27 cellular contexts compared by ENCODE assay signal in the genomic region with DNA sequence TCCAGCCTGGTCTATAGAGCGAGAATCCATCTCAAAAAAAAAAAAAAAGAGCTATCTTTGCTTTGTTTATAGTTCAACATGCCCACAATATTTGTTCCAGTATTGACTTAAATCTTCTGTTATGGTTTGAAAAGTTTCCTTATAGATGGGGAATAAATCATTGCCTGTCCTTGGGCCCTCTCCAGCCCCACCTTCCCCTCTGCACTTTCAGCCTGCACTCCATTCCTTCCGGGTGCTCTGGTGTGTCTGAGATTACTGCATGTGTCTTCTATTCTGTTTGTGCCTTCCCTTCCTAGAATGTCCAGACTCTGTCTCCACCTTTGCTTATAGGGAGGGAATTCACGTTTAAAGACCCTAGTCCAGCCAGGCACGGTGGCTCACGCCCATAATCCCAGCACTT. TPM values are rescaled to one million over a fixed set of nuclear protein-coding genes. Genes with fewer than 3 reads are reported as not detected.
A peak's percentile ranks its signal among the peaks of the same experiment; 100 is the strongest.
DNase-seq lines count a peak whose midpoint lies in the region; ATAC-seq and TF ChIP-seq lines count a peak whose summit lies in the region.
"Had no signal": no experiment of that assay in that cellular context is flagged by ENCODE, and none has a peak within 500 bp of the region (broad histone marks: within the 10 kb centered on the region; RNA-seq: fewer than 3 reads in every experiment).

No MANE protein-coding gene starts in this region.

- peak overlapping the region; percentile 58 for H3K27ac Mint-ChIP-seq in activated CD4-positive, alpha-beta T cell treated with anti-CD3 and anti-CD28 coated beads for 36 hours
- peak overlapping the region in 6 of 7 donors; percentile 19 to 88 (median 52) for H3K27ac Mint-ChIP-seq in CD4-positive, alpha-beta memory T cell
- peak overlapping the region; percentile 49 for H3K27ac Mint-ChIP-seq in endothelial cell (ENCODE audit: unreplicated experiment)
- H3K27ac Mint-ChIP-seq in neural progenitor cell: peak overlapping the region; percentile 59

- peaks cover 7% of the 10 kb centered on the region for H3F3A ChIP-seq in neural progenitor cell (ENCODE audit: low read depth)

- H3K36me3 Mint-ChIP-seq in activated CD4-positive, alpha-beta T cell treated with anti-CD3 and anti-CD28 coated beads for 36 hours (ENCODE audit: low read depth): peaks cover 16% of the 10 kb centered on the region
- peaks cover 4 to 8% of the 10 kb centered on the region in 2 donors for H3K36me3 Mint-ChIP-seq in CD4-positive, alpha-beta memory T cell
- H3K36me3 Mint-ChIP-seq in endothelial cell (ENCODE audit: low read depth, unreplicated experiment) (peaks cover 5% of the 10 kb centered on the region), neural progenitor cell (peaks cover 23% of the 10 kb centered on the region)

- peaks cover 77% of the 10 kb centered on the region for H3K4me1 ChIP-seq in CD4-positive, alpha-beta memory T cell (ENCODE audit: insufficient read depth, low read length)
- no peaks in the 10 kb centered on the region for H3K4me1 ChIP-seq in neural progenitor cell
- peaks cover 0 to 98% (median 60%) of the 10 kb centered on the region in 4 donors for H3K4me1 ChIP-seq in stomach

- TF ChIP-seq CTCF in endothelial cell (IDR thresholded peaks at IDR 0.05; ENCODE audit: unreplicated experiment): no peak
- TF ChIP-seq CTCF in neural progenitor cell (IDR thresholded peaks at IDR 0.05): no peak
- TF ChIP-seq CTCF in stomach (IDR thresholded peaks at IDR 0.05): no peak

- WGBS in stomach, 5 donors: 55 to 66% (median 61%) methylated on average over 5 of the region's 5 CpGs

- intact Hi-C loops in activated CD4-positive, alpha-beta T cell treated with anti-CD3 and anti-CD28 coated beads for 36 hours (cut with DNase I, micrococcal nuclease): no loop called here
- intact Hi-C loops in CD4-positive, alpha-beta memory T cell (cut with micrococcal nuclease): no loop called here
- intact Hi-C loops in stomach (cut with DNase I; ENCODE audit: low total_unique reads): no loop called here

- H3K9me3 Mint-ChIP-seq in activated CD4-positive, alpha-beta T cell treated with anti-CD3 and anti-CD28 coated beads for 36 hours (ENCODE audit: low read depth): no peaks in the 10 kb centered on the region
- no peaks in the 10 kb centered on the region for H3K9me3 Mint-ChIP-seq in CD4-positive, alpha-beta memory T cell
- H3K9me3 Mint-ChIP-seq in endothelial cell (ENCODE audit: unreplicated experiment): no peaks in the 10 kb centered on the region
- peaks cover 8% of the 10 kb centered on the region for H3K9me3 Mint-ChIP-seq in neural progenitor cell
- H3K9me3 Mint-ChIP-seq: CD4-positive, CD25-positive, alpha-beta regulatory T cell; neural crest cell had no signal

- H3K27me3 Mint-ChIP-seq in activated CD4-positive, alpha-beta T cell treated with anti-CD3 and anti-CD28 coated beads for 36 hours: no peaks in the 10 kb centered on the region
- no peaks in the 10 kb centered on the region for H3K27me3 Mint-ChIP-seq in CD4-positive, alpha-beta memory T cell
- H3K27me3 Mint-ChIP-seq in endothelial cell (ENCODE audit: unreplicated experiment) (peaks cover 1% of the 10 kb centered on the region), neural progenitor cell (ENCODE audit: insufficient read depth, low read depth) (peaks cover 3% of the 10 kb centered on the region)
- H3K27me3 Mint-ChIP-seq: CD4-positive, CD25-positive, alpha-beta regulatory T cell had no signal

- H3K36me3 ChIP-seq in CD4-positive, alpha-beta memory T cell (ENCODE audit: insufficient read depth, low read length): no peaks in the 10 kb centered on the region
- no peaks in the 10 kb centered on the region for H3K36me3 ChIP-seq in neural progenitor cell
- peaks cover 0 to 6% (median 0%) of the 10 kb centered on the region in 4 donors for H3K36me3 ChIP-seq in stomach
- H3K36me3 ChIP-seq: cardiac muscle cell, sigmoid colon, thoracic aorta had no signal

- no peak for ATAC-seq in activated CD4-positive, alpha-beta T cell treated with anti-CD3 and anti-CD28 coated beads for 36 hours
- no peak for ATAC-seq in HG03432 (IDR thresholded peaks at IDR 0.05; ENCODE audit: unreplicated experiment)
- ATAC-seq: K562, psoas muscle had no signal

- H3K4me1 Mint-ChIP-seq in activated CD4-positive, alpha-beta T cell treated with anti-CD3 and anti-CD28 coated beads for 36 hours: peaks cover 65% of the 10 kb centered on the region
- H3K4me1 Mint-ChIP-seq in CD4-positive, alpha-beta memory T cell: peaks cover 40 to 79% (median 59%) of the 10 kb centered on the region in 4 donors
- peaks cover 20% of the 10 kb centered on the region for H3K4me1 Mint-ChIP-seq in endothelial cell (ENCODE audit: unreplicated experiment)
- peaks cover 5% of the 10 kb centered on the region for H3K4me1 Mint-ChIP-seq in neural progenitor cell

- peaks cover 82% of the 10 kb centered on the region for H4K20me1 ChIP-seq in neural progenitor cell (ENCODE audit: low read depth)

- no peak overlapping the region for H3K27ac ChIP-seq in CD4-positive, alpha-beta memory T cell (ENCODE audit: low read depth, low read length)
- no peak overlapping the region for H3K27ac ChIP-seq in neural progenitor cell
- no peak overlapping the region for H3K27ac ChIP-seq in stomach
- H3K27ac ChIP-seq: 22Rv1, cardiac muscle cell, psoas muscle, sigmoid colon, SJCRH30, thoracic aorta had no signal

- CTCF ChIA-PET in activated CD4-positive, alpha-beta T cell treated with anti-CD3 and anti-CD28 coated beads for 36 hours (lab: Charles Lee): no interaction called here
- CTCF ChIA-PET in CD4-positive, alpha-beta memory T cell (lab: Charles Lee; ENCODE audit: partially characterized antibody): no interaction called here

- POLR2A ChIA-PET in activated CD4-positive, alpha-beta T cell treated with anti-CD3 and anti-CD28 coated beads for 36 hours (lab: Charles Lee): interaction anchor here (0.5 kb wide), 1 partner anchor 643 kb away, joined by 5 read pairs; no protein-coding TSS in a partner anchor
- POLR2A ChIA-PET in CD4-positive, alpha-beta memory T cell (lab: Charles Lee; ENCODE audit: partially characterized antibody): no interaction called here

- no peak overlapping the region for H3K4me2 ChIP-seq in neural progenitor cell

- H3K4me3 ChIP-seq in CD4-positive, alpha-beta memory T cell (ENCODE audit: low read length in 2 of 2): no peak overlapping the region
- H3K4me3 ChIP-seq in neural progenitor cell: no peak overlapping the region
- H3K4me3 ChIP-seq in stomach: no peak overlapping the region
- H3K4me3 ChIP-seq: cardiac muscle cell, K562, psoas muscle, sigmoid colon, SJCRH30, thoracic aorta had no signal

- no peak for DNase-seq in activated CD4-positive, alpha-beta T cell treated with anti-CD3 and anti-CD28 coated beads for 36 hours
- DNase-seq in activated CD4-positive, alpha-beta T cell treated with anti-CD3 and anti-CD28 coated beads for 4 hours: no peak
- no peak for DNase-seq in CD4-positive, alpha-beta memory T cell
- DNase-seq in endothelial cell (ENCODE audit: low spot score): no peak
- DNase-seq in neural progenitor cell (ENCODE audit: low spot score): no peak
- DNase-seq in stomach: no peak
- no peak for DNase-seq in SHP77 treated with DMSO at 0.1 percent for 48 hours (lab: John Stamatoyannopoulos, UW)
- DNase-seq: activated CD8-positive, alpha-beta memory T cell treated with anti-CD3 and anti-CD28 coated beads for 24 hours; activated naive CD4-positive, alpha-beta T cell; anterior cingulate cortex; CD4-positive, CD25-positive, alpha-beta regulatory T cell; dermis blood vessel endothelial cell; EL; midbrain; NCI-H2029 treated with DMSO at 0.1 percent for 48 hours; NCI-H2227 treated with DMSO at 0.1 percent for 48 hours; NCI-H69; psoas muscle; sigmoid colon; SJCRH30; stimulated activated naive CD4-positive, alpha-beta T cell treated with Interleukin-2 at 50 U/mL for 16 hours had no signal

- TF ChIP-seq EP300 in stomach (IDR thresholded peaks at IDR 0.05): no peak

- H3K4me3 Mint-ChIP-seq in activated CD4-positive, alpha-beta T cell treated with anti-CD3 and anti-CD28 coated beads for 36 hours: no peak overlapping the region
- peak overlapping the region in 5 of 8 donors; percentile 17 to 58 (median 43) for H3K4me3 Mint-ChIP-seq in CD4-positive, alpha-beta memory T cell
- H3K4me3 Mint-ChIP-seq in endothelial cell (ENCODE audit: unreplicated experiment): no peak overlapping the region
- no peak overlapping the region for H3K4me3 Mint-ChIP-seq in neural progenitor cell
- H3K4me3 Mint-ChIP-seq: CD4-positive, CD25-positive, alpha-beta regulatory T cell; neural crest cell had no signal

- H3K79me2 ChIP-seq in neural progenitor cell (ENCODE audit: low read depth): peaks cover 100% of the 10 kb centered on the region

- no peak overlapping the region for H3K9ac ChIP-seq in neural progenitor cell

- no peak overlapping the region for H2AFZ ChIP-seq in neural progenitor cell (replicated peaks)

- no peaks in the 10 kb centered on the region for H3K9me3 ChIP-seq in CD4-positive, alpha-beta memory T cell (ENCODE audit: control insufficient read depth in 1 of 2, low read length in 2 of 2)
- H3K9me3 ChIP-seq in neural progenitor cell (ENCODE audit: low read depth) (no peaks in the 10 kb centered on the region), stomach (no peaks in the 10 kb centered on the region)
- H3K9me3 ChIP-seq: psoas muscle, sigmoid colon, thoracic aorta had no signal

- TF ChIP-seq POLR2A in stomach (IDR thresholded peaks at IDR 0.05): no peak

- H3K27me3 ChIP-seq in CD4-positive, alpha-beta memory T cell (ENCODE audit: insufficient read depth, low read length): no peaks in the 10 kb centered on the region
- no peaks in the 10 kb centered on the region for H3K27me3 ChIP-seq in neural progenitor cell
- no peaks in the 10 kb centered on the region for H3K27me3 ChIP-seq in stomach
- H3K27me3 ChIP-seq: cardiac muscle cell, sigmoid colon, SJCRH30 had no signal

RNA-seq across cellular contexts. Expression of a gene that starts 25.2 kb away (rescaled TPM):
- total RNA-seq in activated CD4-positive, alpha-beta T cell treated with anti-CD3 and anti-CD28 coated beads for 36 hours: 100 to 1,000 TPM; 182 to 306 TPM
- 10 to 100 TPM; 75.7 to 77.7 TPM for total RNA-seq in CD4-positive, alpha-beta memory T cell
- 100 to 1,000 TPM; 124 to 177 TPM for polyA plus RNA-seq in CD4-positive, alpha-beta memory T cell
- total RNA-seq in endothelial cell (ENCODE audit: unreplicated experiment) (374 TPM), neural progenitor cell (ENCODE audit: low replicate concordance) (70.8 and 165 TPM in 2 replicates), stomach (100 to 1,000 TPM in 3 of 5 donors, 10 to 100 TPM in 2; 58.4 to 350 (median 155) TPM)
- 100 to 1,000 TPM; 344 to 452 (median 355) TPM for polyA plus RNA-seq in stomach

RNA-seq across cellular contexts. Expression of a gene that starts 28.4 kb away (rescaled TPM):
- 100 to 1,000 TPM; 438 to 449 TPM for total RNA-seq in activated CD4-positive, alpha-beta T cell treated with anti-CD3 and anti-CD28 coated beads for 36 hours
- total RNA-seq in CD4-positive, alpha-beta memory T cell: 100 to 1,000 TPM; 246 to 269 TPM
- 100 to 1,000 TPM; 616 to 784 TPM for polyA plus RNA-seq in CD4-positive, alpha-beta memory T cell
- total RNA-seq in endothelial cell (ENCODE audit: unreplicated experiment) (583 TPM), neural progenitor cell (ENCODE audit: low replicate concordance) (449 and 460 TPM in 2 replicates), stomach (100 to 1,000 TPM; 107 to 380 (median 374) TPM)
- 100 to 1,000 TPM; 218 to 461 (median 340) TPM for polyA plus RNA-seq in stomach

RNA-seq across cellular contexts. Expression of a gene that starts 28.8 kb away (rescaled TPM):
- 1 to 10 TPM; 9.4 TPM for total RNA-seq in activated CD4-positive, alpha-beta T cell treated with anti-CD3 and anti-CD28 coated beads for 36 hours
- total RNA-seq in CD4-positive, alpha-beta memory T cell: 10 to 100 TPM; 38.0 to 39.0 TPM
- polyA plus RNA-seq in CD4-positive, alpha-beta memory T cell: 10 to 100 TPM; 27.8 to 37.8 TPM
- total RNA-seq in endothelial cell (ENCODE audit: unreplicated experiment): 17.3 TPM
- total RNA-seq in neural progenitor cell (ENCODE audit: low replicate concordance): 1.4 and 5.2 TPM in 2 replicates
- total RNA-seq in stomach: 10 to 100 TPM in 4 of 5 donors, not detected in 1; 10.3 to 39.8 (median 18.4) TPM
- 10 to 100 TPM; 18.3 to 31.2 (median 22.1) TPM for polyA plus RNA-seq in stomach

RNA-seq across cellular contexts. Expression of a gene that starts 38.9 kb away (rescaled TPM):
- total RNA-seq in activated CD4-positive, alpha-beta T cell treated with anti-CD3 and anti-CD28 coated beads for 36 hours: 1 to 10 TPM; 3.6 to 4.1 TPM
- total RNA-seq in CD4-positive, alpha-beta memory T cell: 1 to 10 TPM; 6.4 to 7.6 TPM
- under 1 TPM; 0.15 to 0.83 TPM for polyA plus RNA-seq in CD4-positive, alpha-beta memory T cell
- total RNA-seq in endothelial cell (ENCODE audit: unreplicated experiment) (11.9 TPM), neural progenitor cell (ENCODE audit: low replicate concordance) (35.4 and 46.0 TPM in 2 replicates), stomach (10 to 100 TPM in 4 of 5 donors, 1 to 10 TPM in 1; 4.5 to 27.8 (median 14.7) TPM)
- 10 to 100 TPM in 1 of 3 donors, 1 to 10 TPM in 2; 6.9 to 15.0 (median 8.4) TPM for polyA plus RNA-seq in stomach

RNA-seq across cellular contexts. Expression of a gene that starts 43.5 kb away (rescaled TPM):
- 10 to 100 TPM; 69.3 to 71.8 TPM for total RNA-seq in activated CD4-positive, alpha-beta T cell treated with anti-CD3 and anti-CD28 coated beads for 36 hours
- total RNA-seq in CD4-positive, alpha-beta memory T cell: 100 to 1,000 TPM; 111 to 114 TPM
- 10 to 100 TPM; 73.2 to 75.4 TPM for polyA plus RNA-seq in CD4-positive, alpha-beta memory T cell
- total RNA-seq in endothelial cell (ENCODE audit: unreplicated experiment): 55.0 TPM
- total RNA-seq in neural progenitor cell (ENCODE audit: low replicate concordance): 17.7 and 21.0 TPM in 2 replicates
- total RNA-seq in stomach: 100 to 1,000 TPM in 2 of 5 donors, 10 to 100 TPM in 3; 21.9 to 123 (median 29.9) TPM
- 10 to 100 TPM; 22.7 to 25.8 (median 22.9) TPM for polyA plus RNA-seq in stomach

Comparison
In these comparisons a context has a peak if more than half of its experiments do, and no peak if none do; other contexts are left out.
1. H3K4me3 Mint-ChIP-seq: peak in CD4-positive, alpha-beta memory T cell (5 of 8); none in activated CD4-positive, alpha-beta T cell treated with anti-CD3 and anti-CD28 coated beads for 36 hours (single experiment), endothelial cell (single experiment) and neural progenitor cell (single experiment).
2. Peak in every context shown above with its lines, with median percentiles within 50 percentile points of each other: H3K27ac Mint-ChIP-seq.